Comparison of ENCODE assay signal across 8 cellular contexts in the genomic region with DNA sequence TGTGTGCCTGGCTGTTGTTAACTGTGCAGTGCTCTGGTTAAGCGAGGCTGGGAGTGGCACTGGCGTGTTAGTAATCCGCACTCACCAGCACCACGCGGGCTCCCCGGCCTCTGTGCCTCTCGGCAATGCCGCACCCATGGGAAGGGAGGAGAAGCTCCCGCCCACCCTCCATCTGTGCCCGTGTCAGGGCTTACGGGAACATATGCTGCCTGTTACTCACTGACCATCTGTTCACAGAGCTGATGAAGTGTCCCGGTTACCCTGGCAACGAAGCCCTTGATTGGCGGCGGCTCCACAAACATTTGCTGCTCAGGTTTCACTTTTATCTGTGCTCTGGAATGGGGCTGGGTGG.
DNase-seq lines count a peak whose midpoint lies in the region; ATAC-seq and TF ChIP-seq lines count a peak whose summit lies in the region.

No MANE protein-coding gene starts in this region.

- no peaks in the 10 kb centered on the region for H3K4me1 Mint-ChIP-seq in activated CD4-positive, alpha-beta memory T cell treated with anti-CD3 and anti-CD28 coated beads, Interleukin-2, amount 10 ng/mL, durations not matched to agents 7 days and 5 days
- peaks cover 17 to 27% of the 10 kb centered on the region in 2 donors for H3K4me1 Mint-ChIP-seq in natural killer cell treated with Interleukin-12 subunit alpha and Interleukin-12 subunit beta and Interleukin-15 and Interleukin-18, amount 100 ng/mL, for 72 hours (ENCODE audit: low read depth in 2 of 2)

- H3K9me3 ChIP-seq in thyroid gland: no peaks in the 10 kb centered on the region

- DNase-seq in AG09319 (ENCODE audit: extremely low read depth, low read depth) (peak; percentile 98), NCI-H2107 treated with DMSO at 0.1 percent for 48 hours (lab: John Stamatoyannopoulos, UW; ENCODE audit: unreplicated experiment) (peak; percentile 81), fibroblast of peridontal ligament (ENCODE audit: extremely low read depth) (peak; percentile 99), thyroid gland (peak; percentile 81 to 89)
- peak; percentile 24 for DNase-seq in activated CD4-positive, alpha-beta memory T cell treated with anti-CD3 and anti-CD28 coated beads, Interleukin-2, amount 10 ng/mL, durations not matched to agents 7 days and 5 days
- DNase-seq in natural killer cell treated with Interleukin-12 subunit alpha and Interleukin-12 subunit beta and Interleukin-15 and Interleukin-18, amount 100 ng/mL, for 72 hours (ENCODE audit: low spot score): peak; percentile 84

- CTCF ChIA-PET in activated CD4-positive, alpha-beta memory T cell treated with anti-CD3 and anti-CD28 coated beads, Interleukin-2, amount 10 ng/mL, durations not matched to agents 7 days and 5 days (lab: Charles Lee): no interaction called here

- ATAC-seq in GM18909 (IDR thresholded peaks at IDR 0.05; ENCODE audit: poor library complexity, unreplicated experiment) (peak; percentile 96), HG03095 (IDR thresholded peaks at IDR 0.05; ENCODE audit: unreplicated experiment) (peak; percentile 90)
- peak; percentile 89 to 96 for ATAC-seq in natural killer cell treated with Interleukin-12 subunit alpha and Interleukin-12 subunit beta and Interleukin-15 and Interleukin-18, amount 100 ng/mL, for 72 hours

- POLR2A ChIA-PET in activated CD4-positive, alpha-beta memory T cell treated with anti-CD3 and anti-CD28 coated beads, Interleukin-2, amount 10 ng/mL, durations not matched to agents 7 days and 5 days (lab: Charles Lee): interaction anchor here (1.2 kb wide), 1 partner anchor 9 kb away, joined by 3 read pairs; no protein-coding TSS in a partner anchor

- peaks cover 4 to 13% of the 10 kb centered on the region in 2 donors for H3K4me1 ChIP-seq in thyroid gland

- TF ChIP-seq CTCF in AG09319 (IDR thresholded peaks at IDR 0.05; ENCODE audit: low read depth, low read length) (no peak), thyroid gland (IDR thresholded peaks at IDR 0.05) (no peak)

- H3K36me3 ChIP-seq in thyroid gland: no peaks in the 10 kb centered on the region

- no peaks in the 10 kb centered on the region for H3K9me3 Mint-ChIP-seq in activated CD4-positive, alpha-beta memory T cell treated with anti-CD3 and anti-CD28 coated beads, Interleukin-2, amount 10 ng/mL, durations not matched to agents 7 days and 5 days
- no peaks in the 10 kb centered on the region for H3K9me3 Mint-ChIP-seq in natural killer cell treated with Interleukin-12 subunit alpha and Interleukin-12 subunit beta and Interleukin-15 and Interleukin-18, amount 100 ng/mL, for 72 hours

- peaks cover 2% of the 10 kb centered on the region for H3K27me3 Mint-ChIP-seq in activated CD4-positive, alpha-beta memory T cell treated with anti-CD3 and anti-CD28 coated beads, Interleukin-2, amount 10 ng/mL, durations not matched to agents 7 days and 5 days
- no peaks in the 10 kb centered on the region for H3K27me3 Mint-ChIP-seq in natural killer cell treated with Interleukin-12 subunit alpha and Interleukin-12 subunit beta and Interleukin-15 and Interleukin-18, amount 100 ng/mL, for 72 hours

- H3K27me3 ChIP-seq in thyroid gland: no peaks in the 10 kb centered on the region

- WGBS in thyroid gland, 2 donors: 0 to 2% methylated on average over 3 to 14 of the region's 15 CpGs

- peak overlapping the region in 1 of 3 donors; percentile 8 for H3K4me3 ChIP-seq in thyroid gland (replicated peaks in 1 of 3)

- no peak for TF ChIP-seq POLR2A in thyroid gland (IDR thresholded peaks at IDR 0.05)

- H3K27ac Mint-ChIP-seq in activated CD4-positive, alpha-beta memory T cell treated with anti-CD3 and anti-CD28 coated beads, Interleukin-2, amount 10 ng/mL, durations not matched to agents 7 days and 5 days: no peak overlapping the region
- peak overlapping the region in 1 of 2 donors; percentile 59 for H3K27ac Mint-ChIP-seq in natural killer cell treated with Interleukin-12 subunit alpha and Interleukin-12 subunit beta and Interleukin-15 and Interleukin-18, amount 100 ng/mL, for 72 hours

- H3K36me3 Mint-ChIP-seq in activated CD4-positive, alpha-beta memory T cell treated with anti-CD3 and anti-CD28 coated beads, Interleukin-2, amount 10 ng/mL, durations not matched to agents 7 days and 5 days (ENCODE audit: low read depth): no peaks in the 10 kb centered on the region
- H3K36me3 Mint-ChIP-seq in natural killer cell treated with Interleukin-12 subunit alpha and Interleukin-12 subunit beta and Interleukin-15 and Interleukin-18, amount 100 ng/mL, for 72 hours: no peaks in the 10 kb centered on the region

- no peak overlapping the region for H3K27ac ChIP-seq in thyroid gland

- intact Hi-C loops in thyroid gland (cut with DNase I): no loop called here

- no peak overlapping the region for H3K4me3 Mint-ChIP-seq in activated CD4-positive, alpha-beta memory T cell treated with anti-CD3 and anti-CD28 coated beads, Interleukin-2, amount 10 ng/mL, durations not matched to agents 7 days and 5 days
- peak overlapping the region; percentile 51 for H3K4me3 Mint-ChIP-seq in natural killer cell treated with Interleukin-12 subunit alpha and Interleukin-12 subunit beta and Interleukin-15 and Interleukin-18, amount 100 ng/mL, for 72 hours

Comparison
In these comparisons a context has a peak if more than half of its experiments do, and no peak if none do; other contexts are left out.
1. DNase-seq: peak in every context shown above with its lines; median percentile 99 in fibroblast of peridontal ligament; 98 in AG09319; 85 in thyroid gland; 84 in natural killer cell treated with Interleukin-12 subunit alpha and Interleukin-12 subunit beta and Interleukin-15 and Interleukin-18, amount 100 ng/mL, for 72 hours; 81 in NCI-H2107 treated with DMSO at 0.1 percent for 48 hours; 24 in activated CD4-positive, alpha-beta memory T cell treated with anti-CD3 and anti-CD28 coated beads, Interleukin-2, amount 10 ng/mL, durations not matched to agents 7 days and 5 days.